26 cellular contexts compared by ENCODE assay signal in genomic region chr14:105908006-105908405, GRCh38.
"Had no signal": no experiment of that assay in that cellular context is flagged by ENCODE, and none has a peak within 500 bp of the region (broad histone marks: within the 10 kb centered on the region; RNA-seq: fewer than 3 reads in every experiment).

No MANE protein-coding gene starts in this region.

- H3K4me1 ChIP-seq: adrenal gland, breast epithelium, SJCRH30 had no signal

- H3K36me3 ChIP-seq: adrenal gland, breast epithelium, SJCRH30, WERI-Rb-1 had no signal

- H3K27ac ChIP-seq: adrenal gland, breast epithelium, SJCRH30, WERI-Rb-1 had no signal

- ATAC-seq: activated T-helper 17 cell treated with anti-CD3 and anti-CD28 coated beads, Interleukin-2, amount 50 U/mL, for 72 hours; Panc1 had no signal

- DNase-seq: activated CD4-positive, alpha-beta T cell treated with anti-CD3 and anti-CD28 coated beads for 48 hours; activated CD4-positive, alpha-beta T cell treated with anti-CD3 and anti-CD28 coated beads, Interleukin-2, amount 50 U/mL, for 48 hours; activated gamma-delta T cell; activated naive CD4-positive, alpha-beta T cell treated with anti-CD3 and anti-CD28 coated beads for 36 hours; activated T-cell treated with anti-CD3 and anti-CD28 coated beads for 4 hours; activated T-cell treated with anti-CD3 and anti-CD28 coated beads, Interleukin-2, amount 50 U/mL, for 48 hours; adrenal gland; anterior cingulate cortex; caudate nucleus; NCI-H1092; NCI-H1417; NCI-H1930; NCI-H2171 treated with DMSO at 0.1 percent for 48 hours; NCI-H226; NCI-H526; NCI-H82; Right ventricle myocardium superior; RPMI8226; SJCRH30; T-helper 1 cell; WERI-Rb-1 had no signal

- H3K27me3 ChIP-seq: adrenal gland, breast epithelium, SJCRH30 had no signal

- H3K9ac ChIP-seq: SK-N-SH had no signal

- H3K36me3 Mint-ChIP-seq: activated naive CD8-positive, alpha-beta T cell had no signal

- H3K9me3 ChIP-seq: adrenal gland, SJCRH30, SK-N-SH had no signal

- H3K27ac Mint-ChIP-seq: activated naive CD4-positive, alpha-beta T cell treated with anti-CD3 and anti-CD28 coated beads for 36 hours; activated naive CD8-positive, alpha-beta T cell; activated T-helper 17 cell treated with anti-CD3 and anti-CD28 coated beads, Interleukin-2, amount 50 U/mL, for 72 hours had no signal

- H3K4me1 Mint-ChIP-seq: activated T-helper 17 cell treated with anti-CD3 and anti-CD28 coated beads, Interleukin-2, amount 50 U/mL, for 72 hours had no signal

- H3K9me3 Mint-ChIP-seq: activated naive CD4-positive, alpha-beta T cell treated with anti-CD3 and anti-CD28 coated beads for 36 hours; activated T-helper 17 cell treated with anti-CD3 and anti-CD28 coated beads, Interleukin-2, amount 50 U/mL, for 72 hours had no signal

- H3K4me3 ChIP-seq: adrenal gland, breast epithelium, SJCRH30 had no signal

- H3K4me3 Mint-ChIP-seq: activated naive CD4-positive, alpha-beta T cell treated with anti-CD3 and anti-CD28 coated beads for 36 hours; activated naive CD8-positive, alpha-beta T cell; activated T-helper 17 cell treated with anti-CD3 and anti-CD28 coated beads, Interleukin-2, amount 50 U/mL, for 72 hours had no signal
